ENCODE assay signal across 11 cellular contexts in genomic region chr7:155509725-155510551, GRCh38. TPM values are rescaled to one million over a fixed set of nuclear protein-coding genes. Genes with fewer than 3 reads are reported as not detected.
A peak's percentile ranks its signal among the peaks of the same experiment; 100 is the strongest.
DNase-seq lines count a peak whose midpoint lies in the region; ATAC-seq and TF ChIP-seq lines count a peak whose summit lies in the region.
"Had no signal": no experiment of that assay in that cellular context is flagged by ENCODE, and none has a peak within 500 bp of the region (broad histone marks: within the 10 kb centered on the region; RNA-seq: fewer than 3 reads in every experiment).

No MANE protein-coding gene starts in this region.

- TF ChIP-seq CTCF in CD14-positive monocyte (IDR thresholded peaks at IDR 0.05) = no peak

- ATAC-seq in activated naive CD8-positive, alpha-beta T cell treated with anti-CD3 and anti-CD28 coated beads, Interleukin-2, amount 50 U/mL, for 24 hours = no peak
- ATAC-seq in HG03521 (IDR thresholded peaks at IDR 0.05; ENCODE audit: unreplicated experiment) (no peak), HG02938 (IDR thresholded peaks at IDR 0.05; ENCODE audit: unreplicated experiment) (no peak), GM21529 (IDR thresholded peaks at IDR 0.05; ENCODE audit: unreplicated experiment) (no peak), GM18861 (IDR thresholded peaks at IDR 0.05; ENCODE audit: unreplicated experiment) (no peak)

- H3K9me3 Mint-ChIP-seq in CD14-positive monocyte = peaks cover 0 to 15% (median 5%) of the 10 kb centered on the region in 7 donors
- H3K9me3 Mint-ChIP-seq in activated naive CD8-positive, alpha-beta T cell treated with anti-CD3 and anti-CD28 coated beads, Interleukin-2, amount 50 U/mL, for 24 hours = no peaks in the 10 kb centered on the region

- DNase-seq in CD14-positive monocyte (ENCODE audit: low spot score) (no peak), HAP-1 (ENCODE audit: low spot score in 2 of 2) (peak; percentile 60 to 75), mesenteric fat pad (ENCODE audit: low spot score) (peak; percentile 78)
- no peak for DNase-seq in activated naive CD8-positive, alpha-beta T cell treated with anti-CD3 and anti-CD28 coated beads, Interleukin-2, amount 50 U/mL, for 24 hours
- DNase-seq: amygdala, nucleus accumbens had no signal

- peak overlapping the region; percentile 33 for H3K4me3 ChIP-seq in HAP-1

- H3K36me3 Mint-ChIP-seq in CD14-positive monocyte = peaks cover 2 to 7% of the 10 kb centered on the region in 2 donors
- H3K36me3 Mint-ChIP-seq in activated naive CD8-positive, alpha-beta T cell treated with anti-CD3 and anti-CD28 coated beads, Interleukin-2, amount 50 U/mL, for 24 hours (ENCODE audit: low read depth) = no peaks in the 10 kb centered on the region

- intact Hi-C loops in CD14-positive monocyte (cut with micrococcal nuclease) = no loop called here

- H3K27me3 ChIP-seq in HAP-1 (ENCODE audit: low read depth) = no peaks in the 10 kb centered on the region

- in situ Hi-C loops in HAP-1 (cut with MboI; ENCODE audit: low sequenced_read_pairs) = no loop called here

- H3K4me3 Mint-ChIP-seq in CD14-positive monocyte = peak overlapping the region; percentile 31 to 85
- H3K4me3 Mint-ChIP-seq in activated naive CD8-positive, alpha-beta T cell treated with anti-CD3 and anti-CD28 coated beads, Interleukin-2, amount 50 U/mL, for 24 hours = peak overlapping the region; percentile 53

- no peak overlapping the region for H3K27ac Mint-ChIP-seq in CD14-positive monocyte
- no peak overlapping the region for H3K27ac Mint-ChIP-seq in activated naive CD8-positive, alpha-beta T cell treated with anti-CD3 and anti-CD28 coated beads, Interleukin-2, amount 50 U/mL, for 24 hours

- peaks cover 17% of the 10 kb centered on the region for H3K4me1 Mint-ChIP-seq in CD14-positive monocyte
- H3K4me1 Mint-ChIP-seq in activated naive CD8-positive, alpha-beta T cell treated with anti-CD3 and anti-CD28 coated beads, Interleukin-2, amount 50 U/mL, for 24 hours = peaks cover 11% of the 10 kb centered on the region

- peaks cover 36% of the 10 kb centered on the region for H3K4me1 ChIP-seq in HAP-1

- H3K36me3 ChIP-seq in HAP-1 (replicated peaks) = no peaks in the 10 kb centered on the region

- no peaks in the 10 kb centered on the region for H3K9me3 ChIP-seq in HAP-1

- peaks cover 87 to 99% (median 90%) of the 10 kb centered on the region in 3 donors for H3K27me3 Mint-ChIP-seq in CD14-positive monocyte (ENCODE audit: low read depth in 3 of 3)
- peaks cover 81% of the 10 kb centered on the region for H3K27me3 Mint-ChIP-seq in activated naive CD8-positive, alpha-beta T cell treated with anti-CD3 and anti-CD28 coated beads, Interleukin-2, amount 50 U/mL, for 24 hours

RNA-seq across cellular contexts. Expression of gene CNPY1, which starts 36.4 kb away (rescaled TPM):
- not detected for polyA plus RNA-seq in CD14-positive monocyte
- total RNA-seq in mesenteric fat pad = not detected
- total RNA-seq: T-helper 2 cell treated with Interferon-gamma antibody and Interleukin-4, amounts not matched to agents 100 ng/mL and 5 ng/mL, for 36 hours had no signal

RNA-seq across cellular contexts. Expression of gene EN2, which starts 52.0 kb away (rescaled TPM):
- not detected for polyA plus RNA-seq in CD14-positive monocyte
- total RNA-seq in mesenteric fat pad = 0.22 TPM
- total RNA-seq: T-helper 2 cell treated with Interferon-gamma antibody and Interleukin-4, amounts not matched to agents 100 ng/mL and 5 ng/mL, for 36 hours had no signal

Comparison
In these comparisons a context has a peak if more than half of its experiments do, and no peak if none do; other contexts are left out.
1. DNase-seq: peak in HAP-1 (2 of 2) and mesenteric fat pad (single experiment); none in CD14-positive monocyte (single experiment) and activated naive CD8-positive, alpha-beta T cell treated with anti-CD3 and anti-CD28 coated beads, Interleukin-2, amount 50 U/mL, for 24 hours (single experiment).